ENCODE assay signal across 21 cellular contexts in genomic region chr13:99830931-99831330, GRCh38.
DNase-seq lines count a peak whose midpoint lies in the region; TF ChIP-seq lines count a peak whose summit lies in the region.
"Had no signal": no experiment of that assay in that cellular context is flagged by ENCODE, and none has a peak within 500 bp of the region (broad histone marks: within the 10 kb centered on the region; RNA-seq: fewer than 3 reads in every experiment).

No MANE protein-coding gene starts in this region.

- H3K27me3 Mint-ChIP-seq in activated naive CD4-positive, alpha-beta T cell treated with anti-CD3 and anti-CD28 coated beads for 36 hours (ENCODE audit: low read depth): no peaks in the 10 kb centered on the region
- peaks cover 0 to 5% (median 0%) of the 10 kb centered on the region in 3 donors for H3K27me3 Mint-ChIP-seq in immature natural killer cell (ENCODE audit: low read depth in 3 of 3)
- H3K27me3 Mint-ChIP-seq in CD8-positive, alpha-beta memory T cell: no peaks in the 10 kb centered on the region
- H3K27me3 Mint-ChIP-seq: CD4-positive, CD25-positive, alpha-beta regulatory T cell had no signal

- no peak overlapping the region for H3K27ac Mint-ChIP-seq in activated naive CD4-positive, alpha-beta T cell treated with anti-CD3 and anti-CD28 coated beads for 36 hours
- no peak overlapping the region for H3K27ac Mint-ChIP-seq in immature natural killer cell
- H3K27ac Mint-ChIP-seq in CD8-positive, alpha-beta memory T cell: no peak overlapping the region

- H3K4me3 ChIP-seq in choroid plexus epithelial cell (ENCODE audit: low read depth, low read length) (no peak overlapping the region), mesendoderm (ENCODE audit: low read length) (no peak overlapping the region)
- H3K4me3 ChIP-seq in CD8-positive, alpha-beta memory T cell (ENCODE audit: low read length): no peak overlapping the region
- H3K4me3 ChIP-seq: HAP-1 had no signal

- H3K4me1 Mint-ChIP-seq in activated naive CD4-positive, alpha-beta T cell treated with anti-CD3 and anti-CD28 coated beads for 36 hours (ENCODE audit: low read depth): no peaks in the 10 kb centered on the region
- peaks cover 15% of the 10 kb centered on the region in 2 donors for H3K4me1 Mint-ChIP-seq in immature natural killer cell
- H3K4me1 Mint-ChIP-seq in CD8-positive, alpha-beta memory T cell: peaks cover 15% of the 10 kb centered on the region in 3 donors

- H3K79me1 ChIP-seq in mesendoderm (ENCODE audit: low read length): no peaks in the 10 kb centered on the region

- no peak overlapping the region for H3K4me2 ChIP-seq in mesendoderm (ENCODE audit: low read length)

- H2BK15ac ChIP-seq in mesendoderm (replicated peaks; ENCODE audit: low read depth): no peak overlapping the region

- peak; percentile 34 for DNase-seq in NCI-H146 (lab: John Stamatoyannopoulos, UW)
- DNase-seq in NCI-H146 treated with DMSO at 0.1 percent for 48 hours (lab: John Stamatoyannopoulos, UW; ENCODE audit: unreplicated experiment): no peak
- peak; percentile 27 for DNase-seq in HEK293T (ENCODE audit: extremely low spot score)
- peak; percentile 4 for DNase-seq in choroid plexus epithelial cell (ENCODE audit: low read depth)
- DNase-seq in mesendoderm: peak; percentile 45
- no peak for DNase-seq in activated naive CD4-positive, alpha-beta T cell treated with anti-CD3 and anti-CD28 coated beads for 36 hours
- no peak for DNase-seq in immature natural killer cell
- no peak for DNase-seq in CD8-positive, alpha-beta memory T cell
- DNase-seq: BE2C; Caco-2; CD4-positive, CD25-positive, alpha-beta regulatory T cell; EL; KG1; NCI-H1417 treated with DMSO at 0.1 percent for 48 hours; NCI-H2029; NCI-H446 treated with DMSO at 0.1 percent for 48 hours; NCI-H82; OCI-M1; Right ventricle myocardium superior; SW 1271 had no signal

- intact Hi-C loops in activated naive CD4-positive, alpha-beta T cell treated with anti-CD3 and anti-CD28 coated beads for 36 hours (cut with micrococcal nuclease): no loop called here

- H3K27me3 ChIP-seq in mesendoderm (ENCODE audit: insufficient read depth, low read length, poor library complexity): no peaks in the 10 kb centered on the region
- H3K27me3 ChIP-seq in CD8-positive, alpha-beta memory T cell (ENCODE audit: insufficient read depth, low read length, poor library complexity, severe bottlenecking): no peaks in the 10 kb centered on the region
- H3K27me3 ChIP-seq: BE2C had no signal

- no peak overlapping the region for H3K4me3 Mint-ChIP-seq in activated naive CD4-positive, alpha-beta T cell treated with anti-CD3 and anti-CD28 coated beads for 36 hours
- no peak overlapping the region for H3K4me3 Mint-ChIP-seq in immature natural killer cell
- no peak overlapping the region for H3K4me3 Mint-ChIP-seq in CD8-positive, alpha-beta memory T cell
- H3K4me3 Mint-ChIP-seq: CD4-positive, CD25-positive, alpha-beta regulatory T cell had no signal

- no CpG with 5 or more reads among the region's 3 CpGs for WGBS in mesendoderm (ENCODE audit: extremely low coverage, insufficient coverage, low lambda C conversion rate)

- no peak overlapping the region for H2BK5ac ChIP-seq in mesendoderm (ENCODE audit: low read length)

- no peak overlapping the region for H3K4ac ChIP-seq in mesendoderm (ENCODE audit: low read depth, low read length)

- H2AK5ac ChIP-seq in mesendoderm (ENCODE audit: low read length): no peak overlapping the region

- no peaks in the 10 kb centered on the region for H3K9me3 Mint-ChIP-seq in activated naive CD4-positive, alpha-beta T cell treated with anti-CD3 and anti-CD28 coated beads for 36 hours
- H3K9me3 Mint-ChIP-seq in immature natural killer cell: no peaks in the 10 kb centered on the region
- no peaks in the 10 kb centered on the region for H3K9me3 Mint-ChIP-seq in CD8-positive, alpha-beta memory T cell

- no peak overlapping the region for H2BK120ac ChIP-seq in mesendoderm (ENCODE audit: low read depth, low read length)

- no peak overlapping the region for H3K9ac ChIP-seq in mesendoderm (ENCODE audit: low read length)

- no peak overlapping the region for H4K5ac ChIP-seq in mesendoderm (ENCODE audit: low read length)

- no peak overlapping the region for H4K8ac ChIP-seq in mesendoderm (ENCODE audit: low read depth, low read length)

- H3K18ac ChIP-seq in mesendoderm (ENCODE audit: low read length): no peak overlapping the region

- CTCF ChIA-PET in HEK293T (lab: Yijun Ruan, JAX): no interaction called here
- CTCF ChIA-PET in activated naive CD4-positive, alpha-beta T cell treated with anti-CD3 and anti-CD28 coated beads for 36 hours (lab: Charles Lee): no interaction called here
- CTCF ChIA-PET in CD8-positive, alpha-beta memory T cell (lab: Charles Lee): no interaction called here

- H3K27ac ChIP-seq in mesendoderm (ENCODE audit: low read depth, low read length): no peak overlapping the region
- no peak overlapping the region for H3K27ac ChIP-seq in CD8-positive, alpha-beta memory T cell (ENCODE audit: low read depth, low read length)

- no peak overlapping the region for H3K23ac ChIP-seq in mesendoderm (ENCODE audit: low read length)

- POLR2A ChIA-PET in HEK293T (lab: Yijun Ruan, JAX): no interaction called here
- POLR2A ChIA-PET in CD8-positive, alpha-beta memory T cell (lab: Charles Lee): interaction anchor here (1.3 kb wide), 1 partner anchor 13 kb away, joined by 4 read pairs; no protein-coding TSS in a partner anchor

- no peaks in the 10 kb centered on the region for H3K36me3 Mint-ChIP-seq in activated naive CD4-positive, alpha-beta T cell treated with anti-CD3 and anti-CD28 coated beads for 36 hours (ENCODE audit: low read depth)
- peaks cover 0 to 3% (median 0%) of the 10 kb centered on the region in 3 donors for H3K36me3 Mint-ChIP-seq in immature natural killer cell
- H3K36me3 Mint-ChIP-seq in CD8-positive, alpha-beta memory T cell: peaks cover 0 to 11% (median 0%) of the 10 kb centered on the region in 3 donors

- H3K4me1 ChIP-seq in mesendoderm (ENCODE audit: control insufficient read depth, low read depth, low read length): no peaks in the 10 kb centered on the region
- no peaks in the 10 kb centered on the region for H3K4me1 ChIP-seq in CD8-positive, alpha-beta memory T cell (ENCODE audit: insufficient read depth, low read length)
- H3K4me1 ChIP-seq: BE2C, Caco-2, HAP-1 had no signal

- no peaks in the 10 kb centered on the region for H3K36me3 ChIP-seq in mesendoderm (ENCODE audit: control insufficient read depth, insufficient read depth, low read length)
- no peaks in the 10 kb centered on the region for H3K36me3 ChIP-seq in CD8-positive, alpha-beta memory T cell (ENCODE audit: insufficient read depth, low read length)
- H3K36me3 ChIP-seq: BE2C, HAP-1 had no signal

- TF ChIP-seq CTCF in choroid plexus epithelial cell (conservative IDR thresholded peaks at IDR 0.05; ENCODE audit: low read depth, low read length): peak; percentile 24

- no peaks in the 10 kb centered on the region for H3K79me2 ChIP-seq in mesendoderm (ENCODE audit: control insufficient read depth, insufficient read depth, low read length)

- no peak overlapping the region for H3K56ac ChIP-seq in mesendoderm (ENCODE audit: low read length)

- H3K9me3 ChIP-seq in CD8-positive, alpha-beta memory T cell (ENCODE audit: low read length): no peaks in the 10 kb centered on the region
- H3K9me3 ChIP-seq: BE2C, Caco-2, HAP-1 had no signal

TF ChIP-seq in HEK293T, 16 proteins besides CTCF, POLR2A, EP300 and RAD21:
- TF ChIP-seq ARNT (IDR thresholded peaks at IDR 0.05): no peak
TF ChIP-seq in HEK293T: peak in this region for 0.

Comparison
In these comparisons a context has a peak if more than half of its experiments do, and no peak if none do; other contexts are left out.
1. DNase-seq: peak in NCI-H146 (single experiment), HEK293T (single experiment), choroid plexus epithelial cell (single experiment) and mesendoderm (single experiment); none in NCI-H146 treated with DMSO at 0.1 percent for 48 hours (single experiment), activated naive CD4-positive, alpha-beta T cell treated with anti-CD3 and anti-CD28 coated beads for 36 hours (single experiment), immature natural killer cell (0 of 3) and CD8-positive, alpha-beta memory T cell (0 of 5).